Comparison of ENCODE assay signal across 9 cellular contexts in the genomic region with DNA sequence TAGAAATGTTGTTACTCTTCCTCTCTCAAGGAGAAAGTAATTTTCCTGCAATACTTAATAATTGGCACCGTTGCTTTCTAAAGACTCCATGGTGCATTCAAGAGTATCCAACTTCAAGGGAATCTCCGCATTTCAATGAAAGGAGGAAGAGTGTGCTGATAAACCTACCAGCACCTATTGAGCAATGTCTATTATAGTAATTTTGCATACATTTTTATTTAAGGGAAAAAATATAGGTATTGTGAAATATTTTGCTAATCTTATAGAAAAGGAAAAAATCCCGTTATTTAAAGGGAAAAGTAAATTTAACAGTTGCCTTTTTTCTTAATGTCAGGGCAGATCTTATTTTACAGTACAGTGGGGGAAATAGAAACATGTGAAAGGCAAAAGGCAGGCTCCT. TPM values are rescaled to one million over a fixed set of nuclear protein-coding genes. Genes with fewer than 3 reads are reported as not detected.
A peak's percentile ranks its signal among the peaks of the same experiment; 100 is the strongest.
DNase-seq lines count a peak whose midpoint lies in the region; ATAC-seq and TF ChIP-seq lines count a peak whose summit lies in the region.
"Had no signal": no experiment of that assay in that cellular context is flagged by ENCODE, and none has a peak within 500 bp of the region (broad histone marks: within the 10 kb centered on the region; RNA-seq: fewer than 3 reads in every experiment).

No MANE protein-coding gene starts in this region.

- H3K4me1 Mint-ChIP-seq in H9, result peaks cover 17 to 20% of the 10 kb centered on the region in 2 experiments
- peaks cover 32% of the 10 kb centered on the region for H3K4me1 Mint-ChIP-seq in stimulated activated memory B cell treated with anti-CD40 and anti-IgM and Interleukin-4, amounts not matched to agents 10 μg/mL and 1 μg/mL and 100 μg/mL, for 72 hours

- H3K4ac ChIP-seq in H9 (ENCODE audit: low read depth, low read length), result no peak overlapping the region

- H2AK5ac ChIP-seq in H9 (ENCODE audit: insufficient read length, low read length), result no peak overlapping the region

- H2BK15ac ChIP-seq in H9 (ENCODE audit: low read depth, low read length), result no peak overlapping the region

- no peak overlapping the region for H3K27ac ChIP-seq in H9 (ENCODE audit: insufficient read length, low read depth, low read length)
- H3K27ac ChIP-seq in SJSA1, result peak overlapping the region; percentile 72
- H3K27ac ChIP-seq in epithelial cell of prostate, result peak overlapping the region; percentile 73

- H3K4me1 ChIP-seq in H9 (ENCODE audit: insufficient read depth, low read length) (0 out of 2 replicates have a peak, but pooled peaks cover 3% of the 10 kb centered on the region), SJSA1 (replicated peaks) (peaks cover 19% of the 10 kb centered on the region)

- no peaks in the 10 kb centered on the region for H3K27me3 ChIP-seq in H9 (ENCODE audit: insufficient read depth, low read length)
- H3K27me3 ChIP-seq in SJSA1 (replicated peaks), result no peaks in the 10 kb centered on the region
- H3K27me3 ChIP-seq: gastroesophageal sphincter had no signal

- H3K9me3 ChIP-seq in H9 (ENCODE audit: control insufficient read depth, low read depth, low read length) (no peaks in the 10 kb centered on the region), SJSA1 (replicated peaks) (no peaks in the 10 kb centered on the region)
- H3K9me3 ChIP-seq: gastroesophageal sphincter had no signal

- peaks cover 7% of the 10 kb centered on the region for H3K23me2 ChIP-seq in H9 (ENCODE audit: insufficient read length, low read depth, low read length, poor library complexity, severe bottlenecking)

- H3K56ac ChIP-seq in H9 (ENCODE audit: insufficient read length, low read depth, low read length), result no peak overlapping the region

- no peaks in the 10 kb centered on the region for H4K20me1 ChIP-seq in H9 (ENCODE audit: control insufficient read depth, insufficient read depth, insufficient read length)

- no peak overlapping the region for H2BK12ac ChIP-seq in H9 (ENCODE audit: insufficient read length, low read depth, low read length)

- H3K9me3 Mint-ChIP-seq in H9, result no peaks in the 10 kb centered on the region
- H3K9me3 Mint-ChIP-seq in stimulated activated memory B cell treated with anti-CD40 and anti-IgM and Interleukin-4, amounts not matched to agents 10 μg/mL and 1 μg/mL and 100 μg/mL, for 72 hours, result no peaks in the 10 kb centered on the region

- H3K79me1 ChIP-seq in H9 (ENCODE audit: insufficient read depth, low read depth, low read length, poor library complexity, severe bottlenecking), result no peaks in the 10 kb centered on the region

- H3K27ac Mint-ChIP-seq in H9, result no peak overlapping the region
- peak overlapping the region; percentile 93 for H3K27ac Mint-ChIP-seq in stimulated activated memory B cell treated with anti-CD40 and anti-IgM and Interleukin-4, amounts not matched to agents 10 μg/mL and 1 μg/mL and 100 μg/mL, for 72 hours

- ATAC-seq in stimulated activated memory B cell treated with anti-CD40 and anti-IgM and Interleukin-4, amounts not matched to agents 10 μg/mL and 1 μg/mL and 100 μg/mL, for 72 hours, result no peak

- H3K14ac ChIP-seq in H9 (ENCODE audit: insufficient read depth, low read length), result no peak overlapping the region

- no peak overlapping the region for H3K4me2 ChIP-seq in H9 (ENCODE audit: insufficient read depth, insufficient read length, low read length)

- no peak overlapping the region for H3K18ac ChIP-seq in H9 (ENCODE audit: insufficient read length, low read depth, low read length)

- no peak overlapping the region for H3K4me3 ChIP-seq in SJSA1

- H4K8ac ChIP-seq in H9 (replicated peaks; ENCODE audit: insufficient read length, low read depth, low read length), result no peak overlapping the region

- H3K27me3 Mint-ChIP-seq in H9 (ENCODE audit: low read depth), result no peaks in the 10 kb centered on the region; the same call in 1 of the 2 replicates
- H3K27me3 Mint-ChIP-seq in stimulated activated memory B cell treated with anti-CD40 and anti-IgM and Interleukin-4, amounts not matched to agents 10 μg/mL and 1 μg/mL and 100 μg/mL, for 72 hours, result no peaks in the 10 kb centered on the region

- no peak overlapping the region for H2AFZ ChIP-seq in H9 (ENCODE audit: low read length)

- H3K36me3 Mint-ChIP-seq in H9 (ENCODE audit: insufficient read depth in 1 of 3, low read depth in 3 of 3), result peaks cover 0 to 9% (median 8%) of the 10 kb centered on the region in 3 experiments; a peak in 4 of 7 replicates
- H3K36me3 Mint-ChIP-seq in stimulated activated memory B cell treated with anti-CD40 and anti-IgM and Interleukin-4, amounts not matched to agents 10 μg/mL and 1 μg/mL and 100 μg/mL, for 72 hours, result peaks cover 30% of the 10 kb centered on the region

- H2BK5ac ChIP-seq in H9 (ENCODE audit: insufficient read length, low read length), result no peak overlapping the region

- H4K5ac ChIP-seq in H9 (ENCODE audit: insufficient read length, low read depth, low read length), result no peak overlapping the region

- no peaks in the 10 kb centered on the region for H3K79me2 ChIP-seq in H9 (ENCODE audit: insufficient read depth, low read length)

- no peak overlapping the region for H3K23ac ChIP-seq in H9 (ENCODE audit: insufficient read length, low read depth, low read length)

- no peak for DNase-seq in H9
- no peak for DNase-seq in SJSA1 (ENCODE audit: low read depth in 1 of 2, low spot score in 2 of 2)
- no peak for DNase-seq in epithelial cell of prostate (ENCODE audit: low read depth, low spot score)
- DNase-seq in epidermal melanocyte (ENCODE audit: insufficient read length, low spot score), result no peak
- no peak for DNase-seq in iPS-NIHi7 (ENCODE audit: extremely low spot score)
- DNase-seq in pons (ENCODE audit: low spot score), result no peak
- DNase-seq: activated effector memory CD4-positive, alpha-beta T cell treated with anti-CD3 and anti-CD28 coated beads, Interleukin-2, amount 50 U/mL, for 16 hours had no signal

- no CpG with 5 or more reads among the region's 3 CpGs for WGBS in H9 (ENCODE audit: extremely low coverage, insufficient read length, low lambda C conversion rate)

- no peak overlapping the region for H3T11ph ChIP-seq in H9 (ENCODE audit: low read length)

- H2BK20ac ChIP-seq in H9 (ENCODE audit: low read depth, low read length, poor library complexity, severe bottlenecking), result no peak overlapping the region

- H3K4me3 Mint-ChIP-seq in H9, result peak overlapping the region; percentile 91 to 95
- peak overlapping the region; percentile 99 for H3K4me3 Mint-ChIP-seq in stimulated activated memory B cell treated with anti-CD40 and anti-IgM and Interleukin-4, amounts not matched to agents 10 μg/mL and 1 μg/mL and 100 μg/mL, for 72 hours

- H4K91ac ChIP-seq in H9 (ENCODE audit: insufficient read length, low read depth, low read length), result no peak overlapping the region

- H3K9ac ChIP-seq in H9 (ENCODE audit: extremely low read depth, insufficient read length, low read length), result no peak overlapping the region

- no peak overlapping the region for H2BK120ac ChIP-seq in H9 (ENCODE audit: low read depth, low read length, poor library complexity, severe bottlenecking)

- H3K36me3 ChIP-seq in SJSA1, result peaks cover 31% of the 10 kb centered on the region

- TF ChIP-seq CTCF in H9 (conservative IDR thresholded peaks at IDR 0.05), result no peak

RNA-seq across cellular contexts. Expression of a gene that starts 1.1 kb away (rescaled TPM):
- 3.7 and 4.5 TPM in 2 replicates for total RNA-seq in H9 (2021)
- 3.9 and 6.2 TPM in 2 replicates for total RNA-seq in SJSA1 (2014; rRNA removed; shearing (Covaris generic))

RNA-seq across cellular contexts. Expression of a gene that starts 17.8 kb away (rescaled TPM):
- total RNA-seq in H9 (2021), result not detected in 2 replicates
- total RNA-seq in SJSA1 (2014; rRNA removed; shearing (Covaris generic)), result not detected in 2 replicates
- total RNA-seq: gastroesophageal sphincter had no signal

RNA-seq across cellular contexts. Expression of a gene that starts 23.2 kb away (rescaled TPM):
- total RNA-seq in H9 (2021), result 6,078 and 6,186 TPM in 2 replicates
- total RNA-seq in SJSA1 (2014; rRNA removed; shearing (Covaris generic)), result not detected in 2 replicates
- total RNA-seq: gastroesophageal sphincter had no signal

RNA-seq across cellular contexts. Expression of a gene that starts 39.6 kb away (rescaled TPM):
- 34.2 and 34.6 TPM in 2 replicates for total RNA-seq in H9 (2021)
- total RNA-seq in SJSA1 (2014; rRNA removed; shearing (Covaris generic)), result 57.4 and 96.2 TPM in 2 replicates

Comparison
In these comparisons a context has a peak if more than half of its experiments do, and no peak if none do; other contexts are left out.
1. RNA of a gene that starts 23.2 kb away (total RNA-seq): 6,078 to 6,186 TPM in H9; not detected in SJSA1; every median in the first group is over 1,000 times any median in the second.